In the genomic region with DNA sequence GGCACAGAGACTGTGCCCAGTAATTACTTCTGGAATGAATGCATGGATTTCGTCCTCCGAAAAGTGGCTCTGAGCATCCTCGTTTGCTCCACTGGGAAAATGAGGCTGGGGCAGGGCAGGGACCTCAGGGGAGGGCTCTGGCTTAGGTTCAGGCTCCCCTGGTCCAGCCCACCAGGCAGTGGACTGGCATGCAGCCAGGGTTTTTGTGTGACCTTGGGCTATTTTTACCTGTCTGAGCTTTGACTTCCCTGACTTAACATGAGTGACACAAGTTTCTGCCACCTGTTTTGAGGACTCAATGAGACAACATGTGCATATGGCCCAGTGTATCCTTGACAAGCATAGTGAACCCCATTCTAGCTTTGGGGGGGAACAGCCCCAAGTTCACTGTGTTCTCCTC, we compare ENCODE assay signal across 16 cellular contexts. TPM values are rescaled to one million over a fixed set of nuclear protein-coding genes. Genes with fewer than 3 reads are reported as not detected.
A peak's percentile ranks its signal among the peaks of the same experiment; 100 is the strongest.
DNase-seq lines count a peak whose midpoint lies in the region; ATAC-seq and TF ChIP-seq lines count a peak whose summit lies in the region.
"Had no signal": no experiment of that assay in that cellular context is flagged by ENCODE, and none has a peak within 500 bp of the region (broad histone marks: within the 10 kb centered on the region; RNA-seq: fewer than 3 reads in every experiment).

No MANE protein-coding gene starts in this region.

- H3K27ac ChIP-seq in CD4-positive, alpha-beta T cell (ENCODE audit: low read depth, low read length) = no peak overlapping the region
- H3K27ac ChIP-seq: foreskin keratinocyte had no signal

- no peaks in the 10 kb centered on the region for H3K9me3 ChIP-seq in CD4-positive, alpha-beta T cell (ENCODE audit: control insufficient read depth, low read length)

- peaks cover 15% of the 10 kb centered on the region for H3K4me1 Mint-ChIP-seq in stimulated activated naive CD8-positive, alpha-beta T cell treated with anti-CD3 and anti-CD28 coated beads, Interleukin-15, Interleukin-2, amounts not matched to agents 100 ng/mL and 50 ng/mL, for 24 hours (ENCODE audit: low read depth)
- peaks cover 12% of the 10 kb centered on the region for H3K4me1 Mint-ChIP-seq in stimulated activated naive CD8-positive, alpha-beta T cell treated with anti-CD3 and anti-CD28 coated beads, Interleukin-15, amount 100 ng/mL, for 72 hours
- H3K4me1 Mint-ChIP-seq in activated B cell treated with CpG ODN at 0.5 μM for 24 hours (peaks cover 38% of the 10 kb centered on the region), natural killer cell (peaks cover 11 to 14% of the 10 kb centered on the region in 2 donors)
- no peaks in the 10 kb centered on the region for H3K4me1 Mint-ChIP-seq in CD4-positive, alpha-beta T cell (ENCODE audit: low read depth)
- H3K4me1 Mint-ChIP-seq in activated naive CD4-positive, alpha-beta T cell treated with anti-CD3 and anti-CD28 coated beads, Interleukin-2, amount 10 ng/mL, durations not matched to agents 7 days and 5 days = peaks cover 7% of the 10 kb centered on the region

- peak overlapping the region; percentile 59 for H3K4me3 Mint-ChIP-seq in stimulated activated naive CD8-positive, alpha-beta T cell treated with anti-CD3 and anti-CD28 coated beads, Interleukin-15, Interleukin-2, amounts not matched to agents 100 ng/mL and 50 ng/mL, for 24 hours
- no peak overlapping the region for H3K4me3 Mint-ChIP-seq in stimulated activated naive CD8-positive, alpha-beta T cell treated with anti-CD3 and anti-CD28 coated beads, Interleukin-15, amount 100 ng/mL, for 72 hours
- H3K4me3 Mint-ChIP-seq in activated B cell treated with CpG ODN at 0.5 μM for 24 hours (peak overlapping the region; percentile 82), natural killer cell (peak overlapping the region; percentile 84)
- no peak overlapping the region for H3K4me3 Mint-ChIP-seq in CD4-positive, alpha-beta T cell
- H3K4me3 Mint-ChIP-seq in activated naive CD4-positive, alpha-beta T cell treated with anti-CD3 and anti-CD28 coated beads, Interleukin-2, amount 10 ng/mL, durations not matched to agents 7 days and 5 days = no peak overlapping the region
- H3K4me3 Mint-ChIP-seq: CD4-positive, CD25-positive, alpha-beta regulatory T cell had no signal

- H3K36me3 Mint-ChIP-seq in stimulated activated naive CD8-positive, alpha-beta T cell treated with anti-CD3 and anti-CD28 coated beads, Interleukin-15, Interleukin-2, amounts not matched to agents 100 ng/mL and 50 ng/mL, for 24 hours (ENCODE audit: low read depth) = peaks cover 45% of the 10 kb centered on the region
- H3K36me3 Mint-ChIP-seq in activated B cell treated with CpG ODN at 0.5 μM for 24 hours (ENCODE audit: low read depth) (peaks cover 11% of the 10 kb centered on the region), natural killer cell (no peaks in the 10 kb centered on the region)
- H3K36me3 Mint-ChIP-seq in CD4-positive, alpha-beta T cell (ENCODE audit: low read depth) = no peaks in the 10 kb centered on the region
- H3K36me3 Mint-ChIP-seq in activated naive CD4-positive, alpha-beta T cell treated with anti-CD3 and anti-CD28 coated beads, Interleukin-2, amount 10 ng/mL, durations not matched to agents 7 days and 5 days = peaks cover 5% of the 10 kb centered on the region

- intact Hi-C loops in activated B cell treated with CpG ODN at 0.5 μM for 24 hours (cut with micrococcal nuclease) = loop anchor here (5.0 kb wide), 2 partner anchors 295 to 375 kb away; no protein-coding TSS in a partner anchor
- intact Hi-C loops in natural killer cell (cut with micrococcal nuclease) = no loop called here
- intact Hi-C loops in CD4-positive, alpha-beta T cell (cut with DNase I, micrococcal nuclease) = loop anchor here in 1 of 2 experiments (5.0 kb wide), 1 partner anchor 655 kb away; no protein-coding TSS in a partner anchor

- H3K27ac Mint-ChIP-seq in stimulated activated naive CD8-positive, alpha-beta T cell treated with anti-CD3 and anti-CD28 coated beads, Interleukin-15, Interleukin-2, amounts not matched to agents 100 ng/mL and 50 ng/mL, for 24 hours = no peak overlapping the region
- H3K27ac Mint-ChIP-seq in stimulated activated naive CD8-positive, alpha-beta T cell treated with anti-CD3 and anti-CD28 coated beads, Interleukin-15, amount 100 ng/mL, for 72 hours = peak overlapping the region in 1 of 2 donors; percentile 23
- H3K27ac Mint-ChIP-seq in activated B cell treated with CpG ODN at 0.5 μM for 24 hours = no peak overlapping the region
- H3K27ac Mint-ChIP-seq in natural killer cell = no peak overlapping the region
- no peak overlapping the region for H3K27ac Mint-ChIP-seq in CD4-positive, alpha-beta T cell
- no peak overlapping the region for H3K27ac Mint-ChIP-seq in activated naive CD4-positive, alpha-beta T cell treated with anti-CD3 and anti-CD28 coated beads, Interleukin-2, amount 10 ng/mL, durations not matched to agents 7 days and 5 days
- H3K27ac Mint-ChIP-seq: activated naive CD8-positive, alpha-beta T cell treated with anti-CD3 and anti-CD28 coated beads, Interleukin-2, amount 10 ng/mL, durations not matched to agents 7 days and 5 days had no signal

- ATAC-seq in stimulated activated naive CD8-positive, alpha-beta T cell treated with anti-CD3 and anti-CD28 coated beads, Interleukin-15, amount 100 ng/mL, for 72 hours = no peak
- ATAC-seq in activated B cell treated with CpG ODN at 0.5 μM for 24 hours (ENCODE audit: low read depth) = no peak
- ATAC-seq in natural killer cell = no peak
- ATAC-seq in CD4-positive, alpha-beta T cell (ENCODE audit: poor library complexity) = no peak

- POLR2A ChIA-PET in activated B cell treated with CpG ODN at 0.5 μM for 24 hours (lab: Charles Lee) = no interaction called here
- POLR2A ChIA-PET in CD4-positive, alpha-beta T cell (lab: Charles Lee) = interaction anchor here (1.7 kb wide), 1 partner anchor 657 kb away, joined by 3 read pairs; no protein-coding TSS in a partner anchor

- no peaks in the 10 kb centered on the region for H3K27me3 ChIP-seq in CD4-positive, alpha-beta T cell (ENCODE audit: control insufficient read depth, insufficient read depth, low read length)
- H3K27me3 ChIP-seq: foreskin keratinocyte had no signal

- no peak for TF ChIP-seq CTCF in activated B cell treated with CpG ODN at 0.5 μM for 24 hours (IDR thresholded peaks at IDR 0.05)
- TF ChIP-seq CTCF in natural killer cell (IDR thresholded peaks at IDR 0.05) = no peak
- TF ChIP-seq CTCF in CD4-positive, alpha-beta T cell (IDR thresholded peaks at IDR 0.05) = no peak

- DNase-seq in stimulated activated naive CD8-positive, alpha-beta T cell treated with anti-CD3 and anti-CD28 coated beads, Interleukin-15, amount 100 ng/mL, for 72 hours = no peak
- DNase-seq in activated B cell treated with CpG ODN at 0.5 μM for 24 hours (no peak), natural killer cell (no peak), cerebellar cortex (ENCODE audit: low spot score) (no peak), SW480 (ENCODE audit: low spot score) (no peak)
- DNase-seq in CD4-positive, alpha-beta T cell = no peak
- DNase-seq in activated naive CD4-positive, alpha-beta T cell treated with anti-CD3 and anti-CD28 coated beads, Interleukin-2, amount 10 ng/mL, durations not matched to agents 7 days and 5 days = no peak
- DNase-seq: activated naive CD8-positive, alpha-beta T cell treated with anti-CD3 and anti-CD28 coated beads, Interleukin-2, amount 10 ng/mL, durations not matched to agents 7 days and 5 days; CD4-positive, CD25-positive, alpha-beta regulatory T cell; foreskin keratinocyte; KG1; kidney glomerular epithelial cell; stimulated activated CD8-positive, alpha-beta memory T cell treated with anti-CD3 and anti-CD28 coated beads, Interleukin-4, amount 100 ng/mL, for 48 hours had no signal

- H3K9me3 Mint-ChIP-seq in stimulated activated naive CD8-positive, alpha-beta T cell treated with anti-CD3 and anti-CD28 coated beads, Interleukin-15, Interleukin-2, amounts not matched to agents 100 ng/mL and 50 ng/mL, for 24 hours = no peaks in the 10 kb centered on the region
- no peaks in the 10 kb centered on the region for H3K9me3 Mint-ChIP-seq in stimulated activated naive CD8-positive, alpha-beta T cell treated with anti-CD3 and anti-CD28 coated beads, Interleukin-15, amount 100 ng/mL, for 72 hours
- H3K9me3 Mint-ChIP-seq in activated B cell treated with CpG ODN at 0.5 μM for 24 hours (no peaks in the 10 kb centered on the region), natural killer cell (no peaks in the 10 kb centered on the region)
- no peaks in the 10 kb centered on the region for H3K9me3 Mint-ChIP-seq in CD4-positive, alpha-beta T cell
- H3K9me3 Mint-ChIP-seq in activated naive CD4-positive, alpha-beta T cell treated with anti-CD3 and anti-CD28 coated beads, Interleukin-2, amount 10 ng/mL, durations not matched to agents 7 days and 5 days = no peaks in the 10 kb centered on the region
- H3K9me3 Mint-ChIP-seq: activated naive CD8-positive, alpha-beta T cell treated with anti-CD3 and anti-CD28 coated beads, Interleukin-2, amount 10 ng/mL, durations not matched to agents 7 days and 5 days; CD4-positive, CD25-positive, alpha-beta regulatory T cell; neural crest cell had no signal

- H3K27me3 Mint-ChIP-seq in stimulated activated naive CD8-positive, alpha-beta T cell treated with anti-CD3 and anti-CD28 coated beads, Interleukin-15, Interleukin-2, amounts not matched to agents 100 ng/mL and 50 ng/mL, for 24 hours = no peaks in the 10 kb centered on the region
- H3K27me3 Mint-ChIP-seq in stimulated activated naive CD8-positive, alpha-beta T cell treated with anti-CD3 and anti-CD28 coated beads, Interleukin-15, amount 100 ng/mL, for 72 hours = no peaks in the 10 kb centered on the region
- H3K27me3 Mint-ChIP-seq in activated B cell treated with CpG ODN at 0.5 μM for 24 hours = no peaks in the 10 kb centered on the region
- H3K27me3 Mint-ChIP-seq in natural killer cell (ENCODE audit: low read depth in 2 of 2) = no peaks in the 10 kb centered on the region
- no peaks in the 10 kb centered on the region for H3K27me3 Mint-ChIP-seq in CD4-positive, alpha-beta T cell
- H3K27me3 Mint-ChIP-seq in activated naive CD4-positive, alpha-beta T cell treated with anti-CD3 and anti-CD28 coated beads, Interleukin-2, amount 10 ng/mL, durations not matched to agents 7 days and 5 days = no peaks in the 10 kb centered on the region
- H3K27me3 Mint-ChIP-seq: activated naive CD8-positive, alpha-beta T cell treated with anti-CD3 and anti-CD28 coated beads, Interleukin-2, amount 10 ng/mL, durations not matched to agents 7 days and 5 days; CD4-positive, CD25-positive, alpha-beta regulatory T cell had no signal

- CTCF ChIA-PET in activated B cell treated with CpG ODN at 0.5 μM for 24 hours (lab: Charles Lee) = interaction anchor here (0.7 to 6.7 kb wide), 5 partner anchors 9 to 656 kb away, joined by 3 to 54 read pairs (median 5); no protein-coding TSS in a partner anchor
- CTCF ChIA-PET in CD4-positive, alpha-beta T cell (lab: Charles Lee) = no interaction called here
- CTCF ChIA-PET in activated naive CD4-positive, alpha-beta T cell treated with anti-CD3 and anti-CD28 coated beads, Interleukin-2, amount 10 ng/mL, durations not matched to agents 7 days and 5 days (lab: Charles Lee) = interaction anchor here (0.7 to 2.7 kb wide), 8 partner anchors 7 to 348 kb away, joined by 3 to 9 read pairs (median 4); no protein-coding TSS in a partner anchor

RNA-seq across cellular contexts. Expression of a gene that starts 32.6 kb away (rescaled TPM):
- total RNA-seq in activated B cell treated with CpG ODN at 0.5 μM for 24 hours = not detected in 2 replicates
- total RNA-seq in natural killer cell = under 1 TPM; 0.29 to 0.93 (median 0.64) TPM
- total RNA-seq in CD4-positive, alpha-beta T cell = not detected
- total RNA-seq: activated naive CD8-positive, alpha-beta T cell treated with anti-CD3 and anti-CD28 coated beads, Interleukin-2, amount 10 ng/mL, durations not matched to agents 7 days and 5 days; dermis microvascular lymphatic vessel endothelial cell; neural crest cell had no signal

Comparison
In these comparisons a context has a peak if more than half of its experiments do, and no peak if none do; other contexts are left out.
1. H3K4me3 Mint-ChIP-seq: peak in stimulated activated naive CD8-positive, alpha-beta T cell treated with anti-CD3 and anti-CD28 coated beads, Interleukin-15, Interleukin-2, amounts not matched to agents 100 ng/mL and 50 ng/mL, for 24 hours (single experiment), activated B cell treated with CpG ODN at 0.5 μM for 24 hours (single experiment) and natural killer cell (single experiment); none in stimulated activated naive CD8-positive, alpha-beta T cell treated with anti-CD3 and anti-CD28 coated beads, Interleukin-15, amount 100 ng/mL, for 72 hours (0 of 2), CD4-positive, alpha-beta T cell (single experiment) and activated naive CD4-positive, alpha-beta T cell treated with anti-CD3 and anti-CD28 coated beads, Interleukin-2, amount 10 ng/mL, durations not matched to agents 7 days and 5 days (single experiment).